Comparison of ENCODE assay signal across 14 cellular contexts in genomic region chr4:169438057-169438480, GRCh38.
DNase-seq lines count a peak whose midpoint lies in the region; ATAC-seq, FAIRE-seq and TF ChIP-seq lines count a peak whose summit lies in the region.
"Had no signal": no experiment of that assay in that cellular context is flagged by ENCODE, and none has a peak within 500 bp of the region (broad histone marks: within the 10 kb centered on the region; RNA-seq: fewer than 3 reads in every experiment).

No MANE protein-coding gene starts in this region.

- no peak for FAIRE-seq in HepG2 (lab: Jason Lieb, UNC)

- H3K4me3 ChIP-seq in HepG2 (replicated peaks in 1 of 3; ENCODE audit: insufficient read depth in 1 of 3, low read depth in 2 of 3, low read length in 3 of 3): no peak overlapping the region
- H3K4me3 ChIP-seq: left ventricle myocardium inferior, tibial nerve had no signal

- in situ Hi-C loops in HepG2 (cut with HindIII; ENCODE audit: extremely low pct_ligation_motif_present, low pct_unique_long_range_greater_than_20kb): no loop called here

- TF ChIP-seq POLR2A in HepG2 (IDR thresholded peaks at IDR 0.05; ENCODE audit: insufficient read depth in 1 of 2, low read depth in 2 of 2, low read length in 2 of 2): no peak

- no peak for TF ChIP-seq RAD21 in HepG2 (CRISPR knock-in tag; IDR thresholded peaks at IDR 0.05)

- H3K4me1 ChIP-seq in HepG2 (ENCODE audit: insufficient read depth, low read length): peaks cover 20% of the 10 kb centered on the region
- H3K4me1 ChIP-seq: parathyroid adenoma had no signal

- BruUV-seq in HepG2 (replicated peaks; lab: Mats Ljungman, UMichigan): no TSS peak

- no peak overlapping the region for H3K27ac ChIP-seq in HepG2 (ENCODE audit: extremely low read length, insufficient read depth, low read length)
- H3K27ac ChIP-seq: parathyroid adenoma, tibial nerve had no signal

- no peaks in the 10 kb centered on the region for H3K79me2 ChIP-seq in HepG2 (ENCODE audit: insufficient read depth, low read length)

- no peak overlapping the region for H3K9ac ChIP-seq in HepG2 (ENCODE audit: insufficient read depth, low read depth, low read length)
- H3K9ac ChIP-seq: parathyroid adenoma had no signal

- no peaks in the 10 kb centered on the region for H3K36me3 ChIP-seq in HepG2 (replicated peaks in 1 of 2; ENCODE audit: control insufficient read depth in 1 of 2, insufficient read depth in 2 of 2, low read length in 2 of 2)

- peak; percentile 35 for ATAC-seq in GM18867 (IDR thresholded peaks at IDR 0.05; ENCODE audit: unreplicated experiment)
- ATAC-seq in GM21717 (IDR thresholded peaks at IDR 0.05; ENCODE audit: unreplicated experiment): peak; percentile 39
- ATAC-seq in HG03159 (IDR thresholded peaks at IDR 0.05; ENCODE audit: unreplicated experiment): peak; percentile 44
- ATAC-seq in HepG2: peak; percentile 44; the same call in 1 of the 3 replicates

- TF ChIP-seq EP300 in HepG2 (IDR thresholded peaks at IDR 0.05; ENCODE audit: low read depth in 2 of 2, low read length in 2 of 2) (no peak), HepG2 (CRISPR knock-in tag; IDR thresholded peaks at IDR 0.05; ENCODE audit: borderline replicate concordance) (no peak)

- no peak for TF ChIP-seq CTCF in HepG2 (CRISPR knock-in tag; IDR thresholded peaks at IDR 0.05)

- no peak overlapping the region for H3K4me2 ChIP-seq in HepG2 (ENCODE audit: low read depth, low read length)

- POLR2A ChIA-PET in HepG2 (lab: Yijun Ruan, JAX): no interaction called here

- H4K20me1 ChIP-seq in HepG2 (ENCODE audit: insufficient read depth, low read length): no peaks in the 10 kb centered on the region

- no peak overlapping the region for H2AFZ ChIP-seq in HepG2 (ENCODE audit: low read length)
- H2AFZ ChIP-seq: parathyroid adenoma had no signal

- DNase-seq in HepG2 (ENCODE audit: low spot score) (peak; percentile 39), dermis blood vessel endothelial cell (no peak), DMS 273 (lab: John Stamatoyannopoulos, UW; ENCODE audit: unreplicated experiment) (no peak), RKO (ENCODE audit: low spot score) (no peak), NCI-H82 treated with DMSO at 0.1 percent for 48 hours (lab: John Stamatoyannopoulos, UW; ENCODE audit: unreplicated experiment) (no peak)
- DNase-seq: CD8-positive, alpha-beta memory T cell; cerebellar nuclear complex; left ventricle myocardium inferior; NCI-H1694 treated with DMSO at 0.1 percent for 48 hours had no signal

- no peaks in the 10 kb centered on the region for H3K9me3 ChIP-seq in HepG2 (ENCODE audit: low read length)

- H3K27me3 ChIP-seq in HepG2 (ENCODE audit: control insufficient read depth in 1 of 2, insufficient read depth in 2 of 2, low read length in 2 of 2): no peaks in the 10 kb centered on the region
- H3K27me3 ChIP-seq: tibial nerve had no signal

- WGBS in HepG2 (ENCODE audit: low lambda C conversion rate): 45% methylated on average over 2 of the region's 2 CpGs

- intact Hi-C loops in HepG2 (cut with micrococcal nuclease; ENCODE audit: unreplicated experiment): no loop called here

- CTCF ChIA-PET in HepG2 (lab: Yijun Ruan, JAX; ENCODE audit: low intra/inter-chr PET ratio, low total read pairs): no interaction called here

TF ChIP-seq in HepG2, 621 proteins besides CTCF, POLR2A, EP300 and RAD21:
- TF ChIP-seq HNF1A (IDR thresholded peaks at IDR 0.05; ENCODE audit: low read depth) (peak; percentile 70), HNF1A (CRISPR knock-in tag; IDR thresholded peaks at IDR 0.05; ENCODE audit: borderline replicate concordance) (no peak; the same call in 1 of the 2 replicates), ARID3A (IDR thresholded peaks at IDR 0.05; ENCODE audit: low read depth, low read length) (peak; percentile 49; the same call in 1 of the 2 replicates), NCOR1 (IDR thresholded peaks at IDR 0.05; ENCODE audit: borderline replicate concordance, low read length) (peak; percentile 63; the same call in 1 of the 2 replicates), ZNF558 (CRISPR knock-in tag; IDR thresholded peaks at IDR 0.05; ENCODE audit: borderline replicate concordance) (no peak), HNF4A (CRISPR knock-in tag; IDR thresholded peaks at IDR 0.05) (peak; percentile 61)
